12 cellular contexts compared by ENCODE assay signal in the genomic region with DNA sequence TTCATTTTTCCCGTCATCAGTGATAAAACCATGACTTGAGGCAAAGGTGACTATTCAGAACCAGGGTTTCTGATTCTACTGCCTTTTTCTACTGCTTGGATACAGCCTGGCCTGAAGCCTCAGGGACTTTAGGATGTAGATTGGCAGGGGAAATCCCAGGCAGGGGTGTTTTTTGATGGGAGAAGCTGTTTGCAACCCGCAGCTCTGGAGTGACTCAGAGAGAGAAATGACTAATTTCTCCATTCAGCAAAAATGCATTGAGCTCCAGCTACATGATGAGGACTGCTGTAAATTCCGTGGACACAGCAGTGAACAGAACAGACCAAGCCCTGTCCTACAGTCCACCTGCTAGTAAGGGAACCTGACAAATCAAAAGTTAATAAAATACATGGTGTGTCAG.
A peak's percentile ranks its signal among the peaks of the same experiment; 100 is the strongest.
DNase-seq lines count a peak whose midpoint lies in the region; ATAC-seq and TF ChIP-seq lines count a peak whose summit lies in the region.
"Had no signal": no experiment of that assay in that cellular context is flagged by ENCODE, and none has a peak within 500 bp of the region (broad histone marks: within the 10 kb centered on the region; RNA-seq: fewer than 3 reads in every experiment).

No MANE protein-coding gene starts in this region.

- no peak for TF ChIP-seq POLR2A in transverse colon (IDR thresholded peaks at IDR 0.05)

- ATAC-seq in GM21447 (IDR thresholded peaks at IDR 0.05; ENCODE audit: unreplicated experiment), result no peak
- ATAC-seq: effector memory CD8-positive, alpha-beta T cell; left lobe of liver; psoas muscle had no signal

- in situ Hi-C loops in GM13977 (cut with MboI; ENCODE audit: low pct_unique_long_range_greater_than_20kb, low sequenced_read_pairs, unreplicated experiment) (no loop called here), transverse colon (cut with MboI; ENCODE audit: low pct_ligation_motif_present in 1 of 4, low pct_unique_long_range_greater_than_20kb in 1 of 4, low sequenced_read_pairs in 3 of 4) (no loop called here)

- 38 to 45% methylated on average over 2 to 3 of the region's 3 CpGs for WGBS in transverse colon (ENCODE audit: low coverage in 1 of 2), 2 donors

- H3K9me3 ChIP-seq in AG04450 (ENCODE audit: control insufficient read depth, insufficient read depth, low read length), result no peaks in the 10 kb centered on the region
- H3K9me3 ChIP-seq in transverse colon, result no peaks in the 10 kb centered on the region
- H3K9me3 ChIP-seq: psoas muscle had no signal

- H3K36me3 ChIP-seq in transverse colon, result no peaks in the 10 kb centered on the region

- DNase-seq in AG04450 (ENCODE audit: low read depth, low spot score), result peak; percentile 34
- peak; percentile 8 for DNase-seq in GM13977 (ENCODE audit: low spot score)
- peak; percentile 13 for DNase-seq in T-helper 2 cell treated with Interferon-gamma antibody and Interleukin-4, amounts not matched to agents 5 μg/mL and 100 μg/mL, for 36 hours (ENCODE audit: low spot score)
- peak; percentile 28 for DNase-seq in foreskin melanocyte
- no peak for DNase-seq in cardiac septum (ENCODE audit: low spot score)
- no peak for DNase-seq in transverse colon
- DNase-seq in NCI-H774 (lab: John Stamatoyannopoulos, UW), result no peak
- DNase-seq: effector memory CD8-positive, alpha-beta T cell; psoas muscle had no signal

- no peak for TF ChIP-seq EP300 in transverse colon (IDR thresholded peaks at IDR 0.05; ENCODE audit: low read depth)

- TF ChIP-seq CTCF in AG04450 (IDR thresholded peaks at IDR 0.05; ENCODE audit: low read depth, low read length), result no peak
- TF ChIP-seq CTCF in GM13977 (IDR thresholded peaks at IDR 0.05; ENCODE audit: extremely low read depth, insufficient read depth, missing control alignments), result no peak
- no peak for TF ChIP-seq CTCF in transverse colon (IDR thresholded peaks at IDR 0.05)

- POLR2A ChIA-PET in AG04450 (lab: Yijun Ruan, JAX), result no interaction called here

- intact Hi-C loops in cardiac septum (cut with DNase I) (no loop called here), transverse colon (cut with DNase I; ENCODE audit: low total_unique reads) (no loop called here)

- no peaks in the 10 kb centered on the region for H3K4me1 ChIP-seq in transverse colon
- H3K4me1 ChIP-seq: psoas muscle had no signal

- H3K27ac Mint-ChIP-seq in T-helper 2 cell treated with Interferon-gamma antibody and Interleukin-4, amounts not matched to agents 5 μg/mL and 100 μg/mL, for 36 hours, result no peak overlapping the region
- H3K27ac Mint-ChIP-seq: activated T-helper 1 cell treated with anti-CD3 and anti-CD28 coated beads, Interleukin-12 subunit alpha, Interleukin-12 subunit beta, Interleukin-2, Interleukin-4 antibody, amounts not matched to agents 30 ng/mL and 10 ng/mL and 1 ng/mL, durations not matched to agents 14 hours and 24 hours and 36 hours; effector memory CD8-positive, alpha-beta T cell had no signal

- no peaks in the 10 kb centered on the region for H3K36me3 Mint-ChIP-seq in T-helper 2 cell treated with Interferon-gamma antibody and Interleukin-4, amounts not matched to agents 5 μg/mL and 100 μg/mL, for 36 hours (ENCODE audit: low read depth)

- H3K27me3 ChIP-seq in AG04450 (ENCODE audit: control insufficient read depth, insufficient read depth, low read length), result no peaks in the 10 kb centered on the region
- no peaks in the 10 kb centered on the region for H3K27me3 ChIP-seq in transverse colon

- H3K27me3 Mint-ChIP-seq in T-helper 2 cell treated with Interferon-gamma antibody and Interleukin-4, amounts not matched to agents 5 μg/mL and 100 μg/mL, for 36 hours (ENCODE audit: low read depth), result no peaks in the 10 kb centered on the region

- CTCF ChIA-PET in AG04450 (lab: Charles Lee), result no interaction called here

- H3K4me3 ChIP-seq in AG04450 (ENCODE audit: low read depth, low read length) (no peak overlapping the region), transverse colon (no peak overlapping the region)
- H3K4me3 ChIP-seq: psoas muscle had no signal

- H3K4me3 Mint-ChIP-seq in T-helper 2 cell treated with Interferon-gamma antibody and Interleukin-4, amounts not matched to agents 5 μg/mL and 100 μg/mL, for 36 hours, result no peak overlapping the region
- H3K4me3 Mint-ChIP-seq: activated T-helper 1 cell treated with anti-CD3 and anti-CD28 coated beads, Interleukin-12 subunit alpha, Interleukin-12 subunit beta, Interleukin-2, Interleukin-4 antibody, amounts not matched to agents 30 ng/mL and 10 ng/mL and 1 ng/mL, durations not matched to agents 14 hours and 24 hours and 36 hours; effector memory CD8-positive, alpha-beta T cell had no signal

- no peaks in the 10 kb centered on the region for H3K9me3 Mint-ChIP-seq in T-helper 2 cell treated with Interferon-gamma antibody and Interleukin-4, amounts not matched to agents 5 μg/mL and 100 μg/mL, for 36 hours
- H3K9me3 Mint-ChIP-seq: activated T-helper 1 cell treated with anti-CD3 and anti-CD28 coated beads, Interleukin-12 subunit alpha, Interleukin-12 subunit beta, Interleukin-2, Interleukin-4 antibody, amounts not matched to agents 30 ng/mL and 10 ng/mL and 1 ng/mL, durations not matched to agents 14 hours and 24 hours and 36 hours; effector memory CD8-positive, alpha-beta T cell had no signal

- H3K27ac ChIP-seq in AG04450 (ENCODE audit: low read depth, low read length), result no peak overlapping the region
- no peak overlapping the region for H3K27ac ChIP-seq in transverse colon
- H3K27ac ChIP-seq: psoas muscle had no signal

- no peaks in the 10 kb centered on the region for H3K4me1 Mint-ChIP-seq in T-helper 2 cell treated with Interferon-gamma antibody and Interleukin-4, amounts not matched to agents 5 μg/mL and 100 μg/mL, for 36 hours (ENCODE audit: low read depth)

Comparison
In these comparisons a context has a peak if more than half of its experiments do, and no peak if none do; other contexts are left out.
1. DNase-seq: peak in AG04450 (single experiment), GM13977 (single experiment), T-helper 2 cell treated with Interferon-gamma antibody and Interleukin-4, amounts not matched to agents 5 μg/mL and 100 μg/mL, for 36 hours (single experiment) and foreskin melanocyte (single experiment); none in cardiac septum (single experiment), transverse colon (single experiment) and NCI-H774 (single experiment).